ENCODE assay signal across 22 cellular contexts in the genomic region with DNA sequence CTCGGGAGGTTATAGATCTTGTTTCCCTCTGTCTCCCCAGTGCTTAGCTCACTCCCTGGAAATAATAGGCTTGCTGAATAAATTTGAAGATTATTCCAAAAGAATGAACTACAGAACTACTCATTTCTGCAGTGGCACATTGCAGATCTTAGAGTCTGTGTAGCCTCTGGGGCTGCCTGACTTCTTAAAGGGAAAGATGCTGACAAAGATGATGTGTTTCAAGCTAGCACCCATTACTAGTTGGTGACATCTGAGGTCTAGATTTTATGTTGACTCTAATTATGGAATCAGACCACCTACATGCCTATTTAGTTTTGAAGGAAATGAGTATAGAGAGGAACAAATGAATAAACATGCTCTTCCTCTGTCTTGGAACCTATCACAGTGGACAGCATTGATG.
DNase-seq lines count a peak whose midpoint lies in the region; ATAC-seq and TF ChIP-seq lines count a peak whose summit lies in the region.
"Had no signal": no experiment of that assay in that cellular context is flagged by ENCODE, and none has a peak within 500 bp of the region (broad histone marks: within the 10 kb centered on the region; RNA-seq: fewer than 3 reads in every experiment).

No MANE protein-coding gene starts in this region.

- no peak for DNase-seq in activated CD8-positive, alpha-beta T cell treated with anti-CD3 and anti-CD28 coated beads for 36 hours
- DNase-seq in activated CD8-positive, alpha-beta T cell treated with anti-CD3 and anti-CD28 coated beads, Interleukin-2, amount 10 ng/mL, durations not matched to agents 7 days and 5 days: no peak
- DNase-seq in CD8-positive, alpha-beta T cell: no peak
- DNase-seq in GM23248 (no peak), PC-9 (no peak), NCI-H446 (lab: John Stamatoyannopoulos, UW) (no peak)
- DNase-seq: AML-193; CD4-positive, alpha-beta T cell; COR-L47; DMS53; Karpas-422; NCI-H1105 treated with DMSO at 0.1 percent for 48 hours; NCI-H146; NCI-H1930; NCI-H2107; NCI-H524 treated with DMSO at 0.1 percent for 48 hours; NCI-H774; NK-92 treated with Interleukin-12 subunit alpha and Interleukin-12 subunit beta, amount 100 ng/mL, for 24 hours; Right ventricle myocardium superior had no signal

- WGBS in GM23248 (ENCODE audit: low coverage in 1 of 2, low lambda C conversion rate in 2 of 2, missing lambda C conversion rate in 2 of 2), 2 experiments: 17 to 37% methylated on average over 1 of the region's 1 CpG

- H3K4me1 Mint-ChIP-seq in activated CD8-positive, alpha-beta T cell treated with anti-CD3 and anti-CD28 coated beads for 36 hours (ENCODE audit: low read depth): peaks cover 5% of the 10 kb centered on the region
- H3K4me1 Mint-ChIP-seq in activated CD8-positive, alpha-beta T cell treated with anti-CD3 and anti-CD28 coated beads, Interleukin-2, amount 10 ng/mL, durations not matched to agents 7 days and 5 days (ENCODE audit: low read depth): peaks cover 5% of the 10 kb centered on the region
- peaks cover 2% of the 10 kb centered on the region for H3K4me1 Mint-ChIP-seq in CD8-positive, alpha-beta T cell (ENCODE audit: low read depth)

- in situ Hi-C loops in GM23248 (cut with MboI): no loop called here

- no TSS peak for BruUV-seq in PC-9 (replicated peaks; lab: Mats Ljungman, UMichigan)

- no peaks in the 10 kb centered on the region for H3K36me3 Mint-ChIP-seq in activated CD8-positive, alpha-beta T cell treated with anti-CD3 and anti-CD28 coated beads for 36 hours (ENCODE audit: low read depth)
- no peaks in the 10 kb centered on the region for H3K36me3 Mint-ChIP-seq in activated CD8-positive, alpha-beta T cell treated with anti-CD3 and anti-CD28 coated beads, Interleukin-2, amount 10 ng/mL, durations not matched to agents 7 days and 5 days (ENCODE audit: low read depth)
- H3K36me3 Mint-ChIP-seq in CD8-positive, alpha-beta T cell: no peaks in the 10 kb centered on the region

- H2AFZ ChIP-seq in GM23248 (peak overlapping the region; percentile 60), OCI-LY3 (ENCODE audit: low read depth, low read length) (peak overlapping the region; percentile 51; the same call in 1 of the 2 replicates), PC-9 (no peak overlapping the region)

- H3K9me3 ChIP-seq in CD8-positive, alpha-beta T cell (ENCODE audit: low read length): no peaks in the 10 kb centered on the region
- no peaks in the 10 kb centered on the region for H3K9me3 ChIP-seq in GM23248 (ENCODE audit: low read depth)
- peaks cover 5% of the 10 kb centered on the region; the same call in 1 of the 2 replicates for H3K9me3 ChIP-seq in OCI-LY3 (ENCODE audit: insufficient read depth, low read length)
- H3K9me3 ChIP-seq in PC-9 (ENCODE audit: insufficient read depth, low read depth): no peaks in the 10 kb centered on the region
- H3K9me3 ChIP-seq: SJSA1 had no signal

- no peak overlapping the region for H3K27ac ChIP-seq in CD8-positive, alpha-beta T cell (ENCODE audit: low read depth, low read length)
- H3K27ac ChIP-seq in GM23248 (peak overlapping the region; percentile 21), OCI-LY3 (ENCODE audit: low read length) (peak overlapping the region; percentile 21; the same call in 1 of the 2 replicates), PC-9 (no peak overlapping the region)
- H3K27ac ChIP-seq: BLaER1 treated with 17β-estradiol and CSF1 and Interleukin-3, amounts not matched to agents 10 nM and 100 nM; SJSA1 had no signal

- no peak overlapping the region for H3K4me3 ChIP-seq in CD8-positive, alpha-beta T cell (ENCODE audit: low read depth, low read length)
- no peak overlapping the region for H3K4me3 ChIP-seq in GM23248
- H3K4me3 ChIP-seq in OCI-LY3 (ENCODE audit: low read length): peak overlapping the region; percentile 52
- H3K4me3 ChIP-seq in PC-9: no peak overlapping the region
- H3K4me3 ChIP-seq: BLaER1 treated with 17β-estradiol and CSF1 and Interleukin-3, amounts not matched to agents 10 nM and 100 nM; SJSA1 had no signal

- POLR2A ChIA-PET in activated CD8-positive, alpha-beta T cell treated with anti-CD3 and anti-CD28 coated beads for 36 hours (lab: Charles Lee): interaction anchor here (1.3 kb wide), 1 partner anchor 178 kb away, joined by 3 read pairs; no protein-coding TSS in a partner anchor
- POLR2A ChIA-PET in activated CD8-positive, alpha-beta T cell treated with anti-CD3 and anti-CD28 coated beads, Interleukin-2, amount 10 ng/mL, durations not matched to agents 7 days and 5 days (lab: Charles Lee): no interaction called here
- POLR2A ChIA-PET in CD8-positive, alpha-beta T cell (lab: Charles Lee): interaction anchor here (1.0 kb wide), 1 partner anchor 26 kb away, joined by 3 read pairs; no protein-coding TSS in a partner anchor
- POLR2A ChIA-PET in PC-9 (lab: Charles Lee; ENCODE audit: unreplicated experiment): no interaction called here

- H3K27me3 ChIP-seq in CD8-positive, alpha-beta T cell (ENCODE audit: insufficient read depth, low read length): no peaks in the 10 kb centered on the region
- H3K27me3 ChIP-seq in GM23248 (replicated peaks; ENCODE audit: insufficient read depth) (no peaks in the 10 kb centered on the region), OCI-LY3 (ENCODE audit: low read depth, low read length) (no peaks in the 10 kb centered on the region; the same call in 1 of the 2 replicates), PC-9 (ENCODE audit: insufficient read depth, low read depth) (no peaks in the 10 kb centered on the region)
- H3K27me3 ChIP-seq: BLaER1 treated with 17β-estradiol and CSF1 and Interleukin-3, amounts not matched to agents 10 nM and 100 nM; SJSA1 had no signal

- CTCF ChIA-PET in activated CD8-positive, alpha-beta T cell treated with anti-CD3 and anti-CD28 coated beads for 36 hours (lab: Charles Lee): no interaction called here
- CTCF ChIA-PET in activated CD8-positive, alpha-beta T cell treated with anti-CD3 and anti-CD28 coated beads, Interleukin-2, amount 10 ng/mL, durations not matched to agents 7 days and 5 days (lab: Charles Lee): no interaction called here
- CTCF ChIA-PET in CD8-positive, alpha-beta T cell (lab: Charles Lee): no interaction called here
- CTCF ChIA-PET in PC-9 (lab: Charles Lee): no interaction called here

- H3F3A ChIP-seq in GM23248 (ENCODE audit: insufficient read depth): peaks cover 18% of the 10 kb centered on the region
- no peaks in the 10 kb centered on the region for H3F3A ChIP-seq in PC-9 (ENCODE audit: insufficient read depth, low read depth)

- no peaks in the 10 kb centered on the region for H3K36me3 ChIP-seq in CD8-positive, alpha-beta T cell (ENCODE audit: insufficient read depth, low read length)
- H3K36me3 ChIP-seq in GM23248 (ENCODE audit: low read depth) (no peaks in the 10 kb centered on the region), OCI-LY3 (replicated peaks; ENCODE audit: low read depth, low read length) (peaks cover 5% of the 10 kb centered on the region), PC-9 (ENCODE audit: low read depth) (no peaks in the 10 kb centered on the region)
- H3K36me3 ChIP-seq: BLaER1 treated with 17β-estradiol and CSF1 and Interleukin-3, amounts not matched to agents 10 nM and 100 nM; SJSA1 had no signal

- intact Hi-C loops in activated CD8-positive, alpha-beta T cell treated with anti-CD3 and anti-CD28 coated beads for 36 hours (cut with micrococcal nuclease): no loop called here
- intact Hi-C loops in CD8-positive, alpha-beta T cell (cut with DNase I, micrococcal nuclease): no loop called here
- intact Hi-C loops in PC-9 (cut with micrococcal nuclease; ENCODE audit: unreplicated experiment): no loop called here

- H3K4me3 Mint-ChIP-seq in activated CD8-positive, alpha-beta T cell treated with anti-CD3 and anti-CD28 coated beads for 36 hours: no peak overlapping the region
- no peak overlapping the region for H3K4me3 Mint-ChIP-seq in activated CD8-positive, alpha-beta T cell treated with anti-CD3 and anti-CD28 coated beads, Interleukin-2, amount 10 ng/mL, durations not matched to agents 7 days and 5 days
- H3K4me3 Mint-ChIP-seq in CD8-positive, alpha-beta T cell: no peak overlapping the region
- H3K4me3 Mint-ChIP-seq: CD4-positive, alpha-beta T cell had no signal

- H3K27me3 Mint-ChIP-seq in activated CD8-positive, alpha-beta T cell treated with anti-CD3 and anti-CD28 coated beads for 36 hours: no peaks in the 10 kb centered on the region
- no peaks in the 10 kb centered on the region for H3K27me3 Mint-ChIP-seq in activated CD8-positive, alpha-beta T cell treated with anti-CD3 and anti-CD28 coated beads, Interleukin-2, amount 10 ng/mL, durations not matched to agents 7 days and 5 days (ENCODE audit: low read depth)
- no peaks in the 10 kb centered on the region for H3K27me3 Mint-ChIP-seq in CD8-positive, alpha-beta T cell (ENCODE audit: low read depth)
- H3K27me3 Mint-ChIP-seq: CD4-positive, alpha-beta T cell had no signal

- H3K27ac Mint-ChIP-seq in activated CD8-positive, alpha-beta T cell treated with anti-CD3 and anti-CD28 coated beads for 36 hours: no peak overlapping the region
- no peak overlapping the region for H3K27ac Mint-ChIP-seq in activated CD8-positive, alpha-beta T cell treated with anti-CD3 and anti-CD28 coated beads, Interleukin-2, amount 10 ng/mL, durations not matched to agents 7 days and 5 days
- peak overlapping the region; percentile 18 for H3K27ac Mint-ChIP-seq in CD8-positive, alpha-beta T cell
- H3K27ac Mint-ChIP-seq: CD4-positive, alpha-beta T cell had no signal

- H4K20me1 ChIP-seq in GM23248 (ENCODE audit: insufficient read depth) (no peaks in the 10 kb centered on the region), OCI-LY3 (ENCODE audit: insufficient read depth, low read length) (no peaks in the 10 kb centered on the region), PC-9 (ENCODE audit: insufficient read depth) (no peaks in the 10 kb centered on the region)
- H4K20me1 ChIP-seq: BLaER1 treated with 17β-estradiol and CSF1 and Interleukin-3, amounts not matched to agents 10 nM and 100 nM had no signal

- no peaks in the 10 kb centered on the region for H3K4me1 ChIP-seq in CD8-positive, alpha-beta T cell (ENCODE audit: insufficient read depth, low read length)
- peaks cover 7% of the 10 kb centered on the region; the same call in 1 of the 2 replicates for H3K4me1 ChIP-seq in GM23248 (ENCODE audit: insufficient read depth)
- H3K4me1 ChIP-seq in OCI-LY3 (ENCODE audit: low read length): peaks cover 24% of the 10 kb centered on the region
- H3K4me1 ChIP-seq in PC-9 (replicated peaks; ENCODE audit: insufficient read depth): no peaks in the 10 kb centered on the region
- H3K4me1 ChIP-seq: BLaER1 treated with 17β-estradiol and CSF1 and Interleukin-3, amounts not matched to agents 10 nM and 100 nM; SJSA1 had no signal

- TF ChIP-seq CTCF in activated CD8-positive, alpha-beta T cell treated with anti-CD3 and anti-CD28 coated beads for 36 hours (IDR thresholded peaks at IDR 0.05): no peak
- no peak for TF ChIP-seq CTCF in CD8-positive, alpha-beta T cell (IDR thresholded peaks at IDR 0.05)
- TF ChIP-seq CTCF in OCI-LY3 (IDR thresholded peaks at IDR 0.05; ENCODE audit: low read depth, low read length) (no peak), PC-9 (conservative IDR thresholded peaks at IDR 0.05) (no peak)

- peak; percentile 24 for ATAC-seq in activated CD8-positive, alpha-beta T cell treated with anti-CD3 and anti-CD28 coated beads for 36 hours
- no peak for ATAC-seq in activated CD8-positive, alpha-beta T cell treated with anti-CD3 and anti-CD28 coated beads, Interleukin-2, amount 10 ng/mL, durations not matched to agents 7 days and 5 days
- ATAC-seq in CD8-positive, alpha-beta T cell: no peak

- H3K79me2 ChIP-seq in GM23248 (ENCODE audit: insufficient read depth) (no peaks in the 10 kb centered on the region), OCI-LY3 (ENCODE audit: low read length) (no peaks in the 10 kb centered on the region), PC-9 (ENCODE audit: low read depth) (no peaks in the 10 kb centered on the region)

- H3K4me2 ChIP-seq in GM23248 (ENCODE audit: unreplicated experiment): peak overlapping the region; percentile 65
- peak overlapping the region; percentile 80 for H3K4me2 ChIP-seq in OCI-LY3 (ENCODE audit: low read length)
- H3K4me2 ChIP-seq in PC-9: no peak overlapping the region
- H3K4me2 ChIP-seq: BLaER1 treated with 17β-estradiol and CSF1 and Interleukin-3, amounts not matched to agents 10 nM and 100 nM had no signal

- peaks cover 18% of the 10 kb centered on the region for H3K9me3 Mint-ChIP-seq in activated CD8-positive, alpha-beta T cell treated with anti-CD3 and anti-CD28 coated beads for 36 hours
- H3K9me3 Mint-ChIP-seq in activated CD8-positive, alpha-beta T cell treated with anti-CD3 and anti-CD28 coated beads, Interleukin-2, amount 10 ng/mL, durations not matched to agents 7 days and 5 days (ENCODE audit: insufficient read depth): peaks cover 6% of the 10 kb centered on the region
- H3K9me3 Mint-ChIP-seq in CD8-positive, alpha-beta T cell: peaks cover 12% of the 10 kb centered on the region

- H3K9me2 ChIP-seq in GM23248 (ENCODE audit: insufficient read depth) (no peaks in the 10 kb centered on the region), PC-9 (ENCODE audit: insufficient read depth) (no peaks in the 10 kb centered on the region)

- no peak overlapping the region for H3K9ac ChIP-seq in GM23248
- no peak overlapping the region for H3K9ac ChIP-seq in OCI-LY3 (ENCODE audit: low read length)
- H3K9ac ChIP-seq: BLaER1 treated with 17β-estradiol and CSF1 and Interleukin-3, amounts not matched to agents 10 nM and 100 nM had no signal

Comparison
In these comparisons a context has a peak if more than half of its experiments do, and no peak if none do; other contexts are left out.
1. POLR2A ChIA-PET loops: an anchor here in activated CD8-positive, alpha-beta T cell treated with anti-CD3 and anti-CD28 coated beads for 36 hours (1.3 kb wide) and CD8-positive, alpha-beta T cell (1.0 kb wide); none called in activated CD8-positive, alpha-beta T cell treated with anti-CD3 and anti-CD28 coated beads, Interleukin-2, amount 10 ng/mL, durations not matched to agents 7 days and 5 days and PC-9.
2. H3K27ac ChIP-seq: peak in GM23248 (single experiment) and OCI-LY3 (single experiment); none in CD8-positive, alpha-beta T cell (single experiment) and PC-9 (single experiment).